12 cellular contexts compared by ENCODE assay signal in genomic region chr19:39109641-39110040, GRCh38. TPM values are rescaled to one million over a fixed set of nuclear protein-coding genes. Genes with fewer than 3 reads are reported as not detected.
"Had no signal": no experiment of that assay in that cellular context is flagged by ENCODE, and none has a peak within 500 bp of the region (broad histone marks: within the 10 kb centered on the region; RNA-seq: fewer than 3 reads in every experiment).

No MANE protein-coding gene starts in this region.

- H3K27me3 ChIP-seq: ascending aorta, cardiac muscle cell, Peyer's patch had no signal

- H3K27ac ChIP-seq: ascending aorta, cardiac muscle cell, Peyer's patch, SJSA1, VCaP had no signal

- H3K4me1 Mint-ChIP-seq: activated naive CD4-positive, alpha-beta T cell treated with anti-CD3 and anti-CD28 coated beads, Interleukin-2, amount 10 ng/mL, durations not matched to agents 7 days and 5 days had no signal

- H3K27me3 Mint-ChIP-seq: central memory CD8-positive, alpha-beta T cell had no signal

- H3K9me3 Mint-ChIP-seq: activated CD4-positive, alpha-beta memory T cell treated with anti-CD3 and anti-CD28 coated beads, Interleukin-2, amount 10 ng/mL, durations not matched to agents 7 days and 5 days; activated naive CD4-positive, alpha-beta T cell treated with anti-CD3 and anti-CD28 coated beads, Interleukin-2, amount 10 ng/mL, durations not matched to agents 7 days and 5 days; central memory CD8-positive, alpha-beta T cell had no signal

- H3K4me3 ChIP-seq: ascending aorta, cardiac muscle cell, Peyer's patch, SJSA1 had no signal

- H3K36me3 ChIP-seq: ascending aorta, cardiac muscle cell, Peyer's patch, SJSA1 had no signal

- DNase-seq: NCI-H1417 treated with DMSO at 0.1 percent for 48 hours, NCI-H187 treated with DMSO at 0.1 percent for 48 hours had no signal

- H3K4me3 Mint-ChIP-seq: activated CD4-positive, alpha-beta memory T cell treated with anti-CD3 and anti-CD28 coated beads, Interleukin-2, amount 10 ng/mL, durations not matched to agents 7 days and 5 days; activated CD8-positive, alpha-beta memory T cell treated with anti-CD3 and anti-CD28 coated beads, Interleukin-2, amount 10 ng/mL, durations not matched to agents 7 days and 5 days; activated naive CD4-positive, alpha-beta T cell treated with anti-CD3 and anti-CD28 coated beads, Interleukin-2, amount 10 ng/mL, durations not matched to agents 7 days and 5 days; activated naive CD8-positive, alpha-beta T cell; central memory CD8-positive, alpha-beta T cell had no signal

- H3K27ac Mint-ChIP-seq: activated CD4-positive, alpha-beta memory T cell treated with anti-CD3 and anti-CD28 coated beads, Interleukin-2, amount 10 ng/mL, durations not matched to agents 7 days and 5 days; activated CD8-positive, alpha-beta memory T cell treated with anti-CD3 and anti-CD28 coated beads, Interleukin-2, amount 10 ng/mL, durations not matched to agents 7 days and 5 days; activated naive CD4-positive, alpha-beta T cell treated with anti-CD3 and anti-CD28 coated beads, Interleukin-2, amount 10 ng/mL, durations not matched to agents 7 days and 5 days; activated naive CD8-positive, alpha-beta T cell had no signal

- H3K36me3 Mint-ChIP-seq: activated CD8-positive, alpha-beta memory T cell treated with anti-CD3 and anti-CD28 coated beads, Interleukin-2, amount 10 ng/mL, durations not matched to agents 7 days and 5 days; activated naive CD4-positive, alpha-beta T cell treated with anti-CD3 and anti-CD28 coated beads, Interleukin-2, amount 10 ng/mL, durations not matched to agents 7 days and 5 days; activated naive CD8-positive, alpha-beta T cell had no signal

- H3K4me1 ChIP-seq: ascending aorta, Peyer's patch, SJSA1 had no signal

- H3K9me3 ChIP-seq: ascending aorta, Peyer's patch, SJSA1 had no signal

RNA-seq across cellular contexts. Expression of gene ACP7, which starts 25.5 kb away (rescaled TPM):
- total RNA-seq: activated CD4-positive, alpha-beta memory T cell treated with anti-CD3 and anti-CD28 coated beads, Interleukin-2, amount 10 ng/mL, durations not matched to agents 7 days and 5 days; activated CD8-positive, alpha-beta memory T cell treated with anti-CD3 and anti-CD28 coated beads, Interleukin-2, amount 10 ng/mL, durations not matched to agents 7 days and 5 days; ascending aorta; cardiac muscle cell; Peyer's patch; SJSA1 had no signal
- polyA plus RNA-seq: cardiac muscle cell had no signal
